ENCODE assay signal across 15 cellular contexts in genomic region chr2:239874636-239875356, GRCh38.
A peak's percentile ranks its signal among the peaks of the same experiment; 100 is the strongest.
DNase-seq lines count a peak whose midpoint lies in the region; ATAC-seq and TF ChIP-seq lines count a peak whose summit lies in the region.
"Had no signal": no experiment of that assay in that cellular context is flagged by ENCODE, and none has a peak within 500 bp of the region (broad histone marks: within the 10 kb centered on the region; RNA-seq: fewer than 3 reads in every experiment).

No MANE protein-coding gene starts in this region.

- no peaks in the 10 kb centered on the region for H3K9me3 Mint-ChIP-seq in stimulated activated naive CD8-positive, alpha-beta T cell treated with anti-CD3 and anti-CD28 coated beads, Interleukin-15, Interleukin-2, amounts not matched to agents 100 ng/mL and 50 ng/mL, for 24 hours
- H3K9me3 Mint-ChIP-seq in stimulated activated naive CD8-positive, alpha-beta T cell treated with anti-CD3 and anti-CD28 coated beads, Interleukin-15, amount 100 ng/mL, for 72 hours: no peaks in the 10 kb centered on the region

- no peak for DNase-seq in stimulated activated naive CD8-positive, alpha-beta T cell treated with anti-CD3 and anti-CD28 coated beads, Interleukin-15, amount 100 ng/mL, for 72 hours
- peak; percentile 6 for DNase-seq in colonic mucosa
- DNase-seq in posterior vena cava (ENCODE audit: low spot score): peak; percentile 41
- DNase-seq in NOMO-1 (lab: John Stamatoyannopoulos, UW; ENCODE audit: unreplicated experiment in 2 of 2): no peak
- DNase-seq: Caco-2, DMS153, HCEC 1CT, NCI-H1436, NCI-H2081, NCI-H748 treated with DMSO at 0.1 percent for 48 hours, PC-9 had no signal

- H3K4me1 ChIP-seq in colonic mucosa: no peaks in the 10 kb centered on the region
- H3K4me1 ChIP-seq: Caco-2 had no signal

- H3K27ac Mint-ChIP-seq in stimulated activated naive CD8-positive, alpha-beta T cell treated with anti-CD3 and anti-CD28 coated beads, Interleukin-15, Interleukin-2, amounts not matched to agents 100 ng/mL and 50 ng/mL, for 24 hours: peak overlapping the region; percentile 40
- H3K27ac Mint-ChIP-seq in stimulated activated naive CD8-positive, alpha-beta T cell treated with anti-CD3 and anti-CD28 coated beads, Interleukin-15, amount 100 ng/mL, for 72 hours: peak overlapping the region in 1 of 2 donors; percentile 5

- H3K36me3 Mint-ChIP-seq in stimulated activated naive CD8-positive, alpha-beta T cell treated with anti-CD3 and anti-CD28 coated beads, Interleukin-15, Interleukin-2, amounts not matched to agents 100 ng/mL and 50 ng/mL, for 24 hours (ENCODE audit: low read depth): no peaks in the 10 kb centered on the region

- no peak overlapping the region for H3K4me3 Mint-ChIP-seq in stimulated activated naive CD8-positive, alpha-beta T cell treated with anti-CD3 and anti-CD28 coated beads, Interleukin-15, Interleukin-2, amounts not matched to agents 100 ng/mL and 50 ng/mL, for 24 hours
- no peak overlapping the region for H3K4me3 Mint-ChIP-seq in stimulated activated naive CD8-positive, alpha-beta T cell treated with anti-CD3 and anti-CD28 coated beads, Interleukin-15, amount 100 ng/mL, for 72 hours

- ATAC-seq in stimulated activated naive CD8-positive, alpha-beta T cell treated with anti-CD3 and anti-CD28 coated beads, Interleukin-15, amount 100 ng/mL, for 72 hours: no peak
- ATAC-seq in GM21723 (IDR thresholded peaks at IDR 0.05; ENCODE audit: unreplicated experiment): no peak
- no peak for ATAC-seq in GM18505 (IDR thresholded peaks at IDR 0.05; ENCODE audit: unreplicated experiment)

- TF ChIP-seq CTCF in colonic mucosa (IDR thresholded peaks at IDR 0.05): no peak

- peaks cover 9% of the 10 kb centered on the region for H3K27me3 Mint-ChIP-seq in stimulated activated naive CD8-positive, alpha-beta T cell treated with anti-CD3 and anti-CD28 coated beads, Interleukin-15, Interleukin-2, amounts not matched to agents 100 ng/mL and 50 ng/mL, for 24 hours
- peaks cover 8% of the 10 kb centered on the region for H3K27me3 Mint-ChIP-seq in stimulated activated naive CD8-positive, alpha-beta T cell treated with anti-CD3 and anti-CD28 coated beads, Interleukin-15, amount 100 ng/mL, for 72 hours

- no peak for TF ChIP-seq POLR2A in GM18505 (IDR thresholded peaks at IDR 0.05; ENCODE audit: borderline replicate concordance, extremely low read depth, insufficient read depth, insufficient read length)

- H3K4me3 ChIP-seq in colonic mucosa: no peak overlapping the region
- H3K4me3 ChIP-seq: PC-9 had no signal

- no peaks in the 10 kb centered on the region for H3K9me3 ChIP-seq in colonic mucosa
- H3K9me3 ChIP-seq: Caco-2 had no signal

- intact Hi-C loops in colonic mucosa (cut with DNase I) (no loop called here), posterior vena cava (cut with DNase I) (no loop called here)

- H3K27ac ChIP-seq in colonic mucosa: no peak overlapping the region
- H3K27ac ChIP-seq: KMS-11, PC-9 had no signal

- H3K27me3 ChIP-seq in colonic mucosa: no peaks in the 10 kb centered on the region

- H3K9ac ChIP-seq in colonic mucosa (ENCODE audit: low read depth in 2 of 2, low read length in 2 of 2): no peak overlapping the region
- H3K9ac ChIP-seq: KMS-11 had no signal

- no peaks in the 10 kb centered on the region for H3K4me1 Mint-ChIP-seq in stimulated activated naive CD8-positive, alpha-beta T cell treated with anti-CD3 and anti-CD28 coated beads, Interleukin-15, Interleukin-2, amounts not matched to agents 100 ng/mL and 50 ng/mL, for 24 hours (ENCODE audit: low read depth)
- H3K4me1 Mint-ChIP-seq in stimulated activated naive CD8-positive, alpha-beta T cell treated with anti-CD3 and anti-CD28 coated beads, Interleukin-15, amount 100 ng/mL, for 72 hours: peaks cover 5% of the 10 kb centered on the region

- no peaks in the 10 kb centered on the region for H3K36me3 ChIP-seq in colonic mucosa

Comparison
In these comparisons a context has a peak if more than half of its experiments do, and no peak if none do; other contexts are left out.
1. DNase-seq: peak in colonic mucosa (single experiment) and posterior vena cava (single experiment); none in stimulated activated naive CD8-positive, alpha-beta T cell treated with anti-CD3 and anti-CD28 coated beads, Interleukin-15, amount 100 ng/mL, for 72 hours (0 of 2) and NOMO-1 (0 of 2).